ENCODE assay signal across 8 cellular contexts in the genomic region with DNA sequence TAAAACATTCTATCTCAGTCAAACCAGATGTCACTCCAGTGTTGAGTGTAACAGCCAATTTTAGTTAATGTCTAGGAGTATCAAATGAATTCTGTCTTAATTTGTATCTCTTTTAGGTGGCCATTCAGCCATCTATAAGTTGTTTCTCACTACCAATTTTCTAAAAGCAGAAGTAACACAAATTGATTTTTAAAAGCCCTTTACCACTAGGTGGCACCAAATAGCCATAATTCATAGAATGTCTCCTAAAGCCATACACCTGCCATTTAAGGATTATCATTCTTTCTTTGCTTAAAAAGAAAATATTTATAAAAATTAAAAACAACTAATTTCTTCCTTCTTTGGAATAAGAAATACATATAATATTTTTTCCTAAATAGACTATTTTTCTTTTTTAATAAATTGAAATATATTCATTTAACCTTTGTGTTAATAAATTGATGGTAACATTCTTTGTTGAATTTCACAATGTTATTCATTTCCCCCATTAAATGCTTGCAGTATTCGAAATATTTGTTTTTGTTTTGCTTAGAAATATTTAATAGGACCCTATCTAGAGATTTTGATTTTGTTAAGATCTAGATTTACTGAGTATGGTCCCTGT.
DNase-seq lines count a peak whose midpoint lies in the region; ATAC-seq and TF ChIP-seq lines count a peak whose summit lies in the region.

No MANE protein-coding gene starts in this region.

- DNase-seq in activated CD4-positive, alpha-beta T cell treated with anti-CD3 and anti-CD28 coated beads, Interleukin-2, amount 10 ng/mL, durations not matched to agents 24 days and 14 days: peak; percentile 77
- no peak for DNase-seq in activated CD4-positive, alpha-beta T cell treated with anti-CD3 and anti-CD28 coated beads for 48 hours
- DNase-seq in OCI-M2 (lab: John Stamatoyannopoulos, UW; ENCODE audit: unreplicated experiment) (peak; percentile 95), dermis blood vessel endothelial cell (peak; percentile 77), mucosa of descending colon (peak in 1 of 3 donors; percentile 75)

- no peaks in the 10 kb centered on the region for H3K4me1 Mint-ChIP-seq in activated CD4-positive, alpha-beta T cell treated with anti-CD3 and anti-CD28 coated beads, Interleukin-2, amount 10 ng/mL, durations not matched to agents 24 days and 14 days

- H3K9me3 ChIP-seq in mucosa of descending colon: no peaks in the 10 kb centered on the region

- H3K27ac Mint-ChIP-seq in activated CD4-positive, alpha-beta T cell treated with anti-CD3 and anti-CD28 coated beads, Interleukin-2, amount 10 ng/mL, durations not matched to agents 24 days and 14 days: no peak overlapping the region

- H3K27me3 ChIP-seq in KMS-11 (ENCODE audit: insufficient read depth, low read depth): no peaks in the 10 kb centered on the region

- no peaks in the 10 kb centered on the region for H4K20me1 ChIP-seq in KMS-11 (ENCODE audit: insufficient read depth)

- no peak overlapping the region for H3K4me2 ChIP-seq in KMS-11

- intact Hi-C loops in activated CD4-positive, alpha-beta T cell treated with anti-CD3 and anti-CD28 coated beads, Interleukin-2, amount 10 ng/mL, durations not matched to agents 24 days and 14 days (cut with micrococcal nuclease): loop anchor here (2.0 kb wide), 2 partner anchors 1824 to 1884 kb away; no protein-coding TSS in a partner anchor
- intact Hi-C loops in mucosa of descending colon (cut with DNase I, micrococcal nuclease): no loop called here

- H3K4me1 ChIP-seq in KMS-11 (ENCODE audit: low read depth, poor library complexity, severe bottlenecking) (no peaks in the 10 kb centered on the region), mucosa of descending colon (ENCODE audit: low read depth) (no peaks in the 10 kb centered on the region)

- no peaks in the 10 kb centered on the region for H3K9me3 Mint-ChIP-seq in activated CD4-positive, alpha-beta T cell treated with anti-CD3 and anti-CD28 coated beads, Interleukin-2, amount 10 ng/mL, durations not matched to agents 24 days and 14 days

- H3K4me3 Mint-ChIP-seq in activated CD4-positive, alpha-beta T cell treated with anti-CD3 and anti-CD28 coated beads, Interleukin-2, amount 10 ng/mL, durations not matched to agents 24 days and 14 days: no peak overlapping the region

- peaks cover 2% of the 10 kb centered on the region for H3K27me3 Mint-ChIP-seq in activated CD4-positive, alpha-beta T cell treated with anti-CD3 and anti-CD28 coated beads, Interleukin-2, amount 10 ng/mL, durations not matched to agents 24 days and 14 days

- peak; percentile 57 for ATAC-seq in GM21825 (IDR thresholded peaks at IDR 0.05; ENCODE audit: unreplicated experiment)
- peak; percentile 46 for ATAC-seq in mucosa of descending colon
- ATAC-seq in HG03097 (IDR thresholded peaks at IDR 0.05; ENCODE audit: low FRiP score, unreplicated experiment): no peak

- no peaks in the 10 kb centered on the region for H3K36me3 Mint-ChIP-seq in activated CD4-positive, alpha-beta T cell treated with anti-CD3 and anti-CD28 coated beads, Interleukin-2, amount 10 ng/mL, durations not matched to agents 24 days and 14 days (ENCODE audit: low read depth)

- H3K79me2 ChIP-seq in KMS-11 (ENCODE audit: insufficient read depth, low read depth): no peaks in the 10 kb centered on the region

- H3K36me3 ChIP-seq in KMS-11 (ENCODE audit: insufficient read depth) (no peaks in the 10 kb centered on the region), mucosa of descending colon (ENCODE audit: low read depth) (no peaks in the 10 kb centered on the region)

- no peak overlapping the region for H3K4me3 ChIP-seq in KMS-11 (IDR thresholded peaks at IDR 0.05; ENCODE audit: insufficient read depth, low read depth, low read length)
- no peak overlapping the region for H3K4me3 ChIP-seq in mucosa of descending colon

- H2AFZ ChIP-seq in KMS-11 (ENCODE audit: low read depth): no peak overlapping the region

- H3K9ac ChIP-seq in KMS-11: no peak overlapping the region

- no peak overlapping the region for H3K27ac ChIP-seq in KMS-11

- peak; percentile 85 for TF ChIP-seq CTCF in KMS-11 (conservative IDR thresholded peaks at IDR 0.05; ENCODE audit: low read depth, low read length)
- TF ChIP-seq CTCF in mucosa of descending colon (IDR thresholded peaks at IDR 0.05): no peak
